ENCODE assay signal across 1 cellular context in the genomic region with DNA sequence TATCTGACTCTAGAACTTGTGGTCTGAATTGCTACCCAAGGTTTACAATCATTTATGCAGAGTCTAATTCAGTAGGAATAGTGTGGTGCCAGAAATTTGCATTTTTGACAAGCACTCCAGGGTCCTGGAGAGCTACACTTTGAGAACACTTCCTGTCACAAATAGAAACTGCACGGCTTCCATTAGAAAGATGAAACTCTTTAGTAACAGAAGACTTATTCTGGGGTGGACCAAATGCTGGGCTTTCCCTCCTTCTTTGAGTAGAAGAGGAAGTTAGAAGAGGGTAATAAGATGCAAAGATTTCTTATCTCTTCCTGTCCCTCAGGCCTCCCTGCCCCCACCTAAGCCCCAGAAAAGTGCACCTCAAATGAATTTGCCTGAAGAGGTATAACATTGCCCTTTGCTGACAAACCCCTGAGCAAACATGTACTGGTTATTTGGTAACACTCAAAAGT.
A peak's percentile ranks its signal among the peaks of the same experiment; 100 is the strongest.
TF ChIP-seq lines count a peak whose summit lies in the region.

No MANE protein-coding gene starts in this region.

TF ChIP-seq in K562, 482 proteins besides CTCF, POLR2A, EP300 and RAD21 (continued from another document):
- TF ChIP-seq, protein P1, sequence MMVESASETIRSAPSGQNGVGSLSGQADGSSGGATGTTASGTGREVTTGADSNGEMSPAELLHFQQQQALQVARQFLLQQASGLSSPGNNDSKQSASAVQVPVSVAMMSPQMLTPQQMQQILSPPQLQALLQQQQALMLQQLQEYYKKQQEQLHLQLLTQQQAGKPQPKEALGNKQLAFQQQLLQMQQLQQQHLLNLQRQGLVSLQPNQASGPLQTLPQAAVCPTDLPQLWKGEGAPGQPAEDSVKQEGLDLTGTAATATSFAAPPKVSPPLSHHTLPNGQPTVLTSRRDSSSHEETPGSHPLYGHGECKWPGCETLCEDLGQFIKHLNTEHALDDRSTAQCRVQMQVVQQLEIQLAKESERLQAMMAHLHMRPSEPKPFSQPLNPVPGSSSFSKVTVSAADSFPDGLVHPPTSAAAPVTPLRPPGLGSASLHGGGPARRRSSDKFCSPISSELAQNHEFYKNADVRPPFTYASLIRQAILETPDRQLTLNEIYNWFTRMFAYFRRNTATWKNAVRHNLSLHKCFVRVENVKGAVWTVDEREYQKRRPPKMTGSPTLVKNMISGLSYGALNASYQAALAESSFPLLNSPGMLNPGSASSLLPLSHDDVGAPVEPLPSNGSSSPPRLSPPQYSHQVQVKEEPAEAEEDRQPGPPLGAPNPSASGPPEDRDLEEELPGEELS (CRISPR knock-in tag; IDR thresholded peaks at IDR 0.05; ENCODE audit: borderline replicate concordance), result no peak
- TF ChIP-seq FOSL1 (tag; conservative IDR thresholded peaks at IDR 0.05), result no peak
- TF ChIP-seq, protein P2, sequence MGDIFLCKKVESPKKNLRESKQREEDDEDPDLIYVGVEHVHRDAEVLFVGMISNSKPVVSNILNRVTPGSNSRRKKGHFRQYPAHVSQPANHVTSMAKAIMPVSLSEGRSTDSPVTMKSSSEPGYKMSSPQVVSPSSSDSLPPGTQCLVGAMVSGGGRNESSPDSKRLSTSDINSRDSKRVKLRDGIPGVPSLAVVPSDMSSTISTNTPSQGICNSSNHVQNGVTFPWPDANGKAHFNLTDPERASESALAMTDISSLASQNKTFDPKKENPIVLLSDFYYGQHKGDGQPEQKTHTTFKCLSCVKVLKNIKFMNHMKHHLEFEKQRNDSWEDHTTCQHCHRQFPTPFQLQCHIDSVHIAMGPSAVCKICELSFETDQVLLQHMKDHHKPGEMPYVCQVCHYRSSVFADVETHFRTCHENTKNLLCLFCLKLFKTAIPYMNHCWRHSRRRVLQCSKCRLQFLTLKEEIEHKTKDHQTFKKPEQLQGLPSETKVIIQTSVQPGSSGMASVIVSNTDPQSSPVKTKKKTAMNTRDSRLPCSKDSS (IDR thresholded peaks at IDR 0.05; ENCODE audit: low read depth, partially characterized antibody), result no peak
- TF ChIP-seq RCOR1 (IDR thresholded peaks at IDR 0.05; ENCODE audit: borderline replicate concordance in 1 of 2, low read depth in 2 of 2, low read length in 2 of 2), result peak in 1 of 2 experiments; percentile 43; a peak in 1 of 4 replicates
- TF ChIP-seq ETV1 (tag; conservative IDR thresholded peaks at IDR 0.05; ENCODE audit: low read depth), result 0 out of 2 replicates have a peak, but pooled peaks have one; percentile 28
- TF ChIP-seq IFI16 (CRISPR knock-in tag; IDR thresholded peaks at IDR 0.05), result no peak
- TF ChIP-seq ARID1B (IDR thresholded peaks at IDR 0.05), result peak; percentile 15; the same call in 1 of the 2 replicates
- TF ChIP-seq, protein P3, sequence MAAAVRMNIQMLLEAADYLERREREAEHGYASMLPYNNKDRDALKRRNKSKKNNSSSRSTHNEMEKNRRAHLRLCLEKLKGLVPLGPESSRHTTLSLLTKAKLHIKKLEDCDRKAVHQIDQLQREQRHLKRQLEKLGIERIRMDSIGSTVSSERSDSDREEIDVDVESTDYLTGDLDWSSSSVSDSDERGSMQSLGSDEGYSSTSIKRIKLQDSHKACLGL (CRISPR knock-in tag; IDR thresholded peaks at IDR 0.05; ENCODE audit: borderline replicate concordance, poor library complexity, severe bottlenecking), result no peak
- peak in 1 of 2 experiments; percentile 51; a peak in 2 of 4 replicates for TF ChIP-seq MAZ (CRISPR knock-in tag; conservative IDR thresholded peaks at IDR 0.05 in 1 of 2, IDR thresholded peaks at IDR 0.05 in 1 of 2)
- no peak for TF ChIP-seq KAT7 (CRISPR knock-in tag; IDR thresholded peaks at IDR 0.05; ENCODE audit: borderline replicate concordance)
- TF ChIP-seq ZKSCAN1 (IDR thresholded peaks at IDR 0.05; ENCODE audit: low read depth, low read length), result no peak
- TF ChIP-seq ZNF830 (CRISPR knock-in tag; IDR thresholded peaks at IDR 0.05), result no peak
- TF ChIP-seq SAFB2 (IDR thresholded peaks at IDR 0.05; ENCODE audit: borderline replicate concordance, low read depth, low read length, severe bottlenecking), result no peak
- TF ChIP-seq BRF1 (IDR thresholded peaks at IDR 0.05; ENCODE audit: borderline replicate concordance, extremely low read depth, insufficient read length), result no peak
- TF ChIP-seq CTBP1 (IDR thresholded peaks at IDR 0.05; ENCODE audit: borderline replicate concordance), result 0 out of 2 replicates have a peak, but pooled peaks have one; percentile 40
- TF ChIP-seq SMARCE1 (IDR thresholded peaks at IDR 0.05), result peak; percentile 37; the same call in 1 of the 2 replicates
